Comparison of ENCODE assay signal across 37 cellular contexts in genomic region chr7:101104193-101104713, GRCh38. TPM values are rescaled to one million over a fixed set of nuclear protein-coding genes. Genes with fewer than 3 reads are reported as not detected.
DNase-seq lines count a peak whose midpoint lies in the region; ATAC-seq and TF ChIP-seq lines count a peak whose summit lies in the region.
"Had no signal": no experiment of that assay in that cellular context is flagged by ENCODE, and none has a peak within 500 bp of the region (broad histone marks: within the 10 kb centered on the region; RNA-seq: fewer than 3 reads in every experiment).

No MANE protein-coding gene starts in this region.

- DNase-seq in H9 (no peak), SJSA1 (ENCODE audit: low read depth in 1 of 2, low spot score in 2 of 2) (no peak), dermis blood vessel endothelial cell (peak; percentile 50), osteocyte (ENCODE audit: extremely low spot score, unreplicated experiment) (no peak), germinal center (ENCODE audit: low spot score) (no peak), NCI-H2196 treated with DMSO at 0.1 percent for 48 hours (lab: John Stamatoyannopoulos, UW; ENCODE audit: unreplicated experiment) (no peak)
- DNase-seq in activated naive CD8-positive, alpha-beta T cell treated with anti-CD3 and anti-CD28 coated beads for 36 hours: no peak
- DNase-seq: activated CD4-positive, alpha-beta T cell treated with anti-CD3 and anti-CD28 coated beads for 48 hours; activated CD8-positive, alpha-beta memory T cell treated with anti-CD3 and anti-CD28 coated beads for 24 hours; activated effector memory CD4-positive, alpha-beta T cell treated with Interleukin-2 at 50 U/mL for 16 hours; activated T-cell treated with anti-CD3 and anti-CD28 coated beads for 4 hours; DMS79 treated with DMSO at 0.1 percent for 48 hours; foreskin fibroblast; GDM1; HCEC 1CT; islet precursor cell; KBM-7; left ventricle myocardium superior; naive thymus-derived CD4-positive, alpha-beta T cell; NCI-H1417; NCI-H2029 treated with DMSO at 0.1 percent for 48 hours; NCI-H2227 treated with DMSO at 0.1 percent for 48 hours; NCI-H526 treated with DMSO at 0.1 percent for 48 hours; SIG-M5; stimulated activated CD4-positive, alpha-beta T cell treated with anti-CD3 and anti-CD28 coated beads, Interleukin-4, amount 100 ng/mL, for 24 hours; SW 1271; T1000; WERI-Rb-1 had no signal

- H3K27ac ChIP-seq in H9 (ENCODE audit: insufficient read length, low read depth, low read length): no peak overlapping the region
- peak overlapping the region; percentile 6; the same call in 1 of the 2 replicates for H3K27ac ChIP-seq in SJSA1
- H3K27ac ChIP-seq: cardiac muscle cell, esophagus muscularis mucosa, heart left ventricle, psoas muscle, tibial nerve, WERI-Rb-1 had no signal

- H3K9ac ChIP-seq in H9 (ENCODE audit: extremely low read depth, insufficient read length, low read length): no peak overlapping the region

- no peak overlapping the region for H2BK20ac ChIP-seq in H9 (ENCODE audit: low read depth, low read length, poor library complexity, severe bottlenecking)

- H3K4me2 ChIP-seq in H9 (ENCODE audit: insufficient read depth, insufficient read length, low read length): no peak overlapping the region

- no peaks in the 10 kb centered on the region for H4K20me1 ChIP-seq in H9 (ENCODE audit: control insufficient read depth, insufficient read depth, insufficient read length)

- H2AK5ac ChIP-seq in H9 (ENCODE audit: insufficient read length, low read length): no peak overlapping the region

- H2BK15ac ChIP-seq in H9 (ENCODE audit: low read depth, low read length): no peak overlapping the region

- no peak overlapping the region for H4K5ac ChIP-seq in H9 (ENCODE audit: insufficient read length, low read depth, low read length)

- H3K27me3 ChIP-seq in H9 (ENCODE audit: insufficient read depth, low read length) (no peaks in the 10 kb centered on the region), SJSA1 (replicated peaks) (no peaks in the 10 kb centered on the region)
- H3K27me3 ChIP-seq: cardiac muscle cell, esophagus muscularis mucosa, heart left ventricle, MG63, tibial nerve had no signal

- no peak overlapping the region for H4K8ac ChIP-seq in H9 (replicated peaks; ENCODE audit: insufficient read length, low read depth, low read length)

- H3T11ph ChIP-seq in H9 (ENCODE audit: low read length): no peak overlapping the region

- no peaks in the 10 kb centered on the region for H3K27me3 Mint-ChIP-seq in H9 (ENCODE audit: low read depth)
- no peaks in the 10 kb centered on the region for H3K27me3 Mint-ChIP-seq in osteocyte (ENCODE audit: unreplicated experiment)
- peaks cover 64% of the 10 kb centered on the region for H3K27me3 Mint-ChIP-seq in activated naive CD8-positive, alpha-beta T cell treated with anti-CD3 and anti-CD28 coated beads for 36 hours

- H3K9me3 Mint-ChIP-seq in H9 (no peaks in the 10 kb centered on the region), osteocyte (ENCODE audit: unreplicated experiment) (no peaks in the 10 kb centered on the region)
- H3K9me3 Mint-ChIP-seq in activated naive CD8-positive, alpha-beta T cell treated with anti-CD3 and anti-CD28 coated beads for 36 hours: no peaks in the 10 kb centered on the region
- H3K9me3 Mint-ChIP-seq: activated naive CD4-positive, alpha-beta T cell treated with anti-CD3 and anti-CD28 coated beads, Interleukin-2, amount 50 U/mL, for 72 hours; CD14-positive monocyte had no signal

- H2BK120ac ChIP-seq in H9 (ENCODE audit: low read depth, low read length, poor library complexity, severe bottlenecking): no peak overlapping the region

- H3K23ac ChIP-seq in H9 (ENCODE audit: insufficient read length, low read depth, low read length): no peak overlapping the region

- H3K56ac ChIP-seq in H9 (ENCODE audit: insufficient read length, low read depth, low read length): no peak overlapping the region

- H3K27ac Mint-ChIP-seq in H9: peak overlapping the region in 2 of 3 experiments; percentile 72 to 85; a peak in 2 of 7 replicates
- peak overlapping the region; percentile 77 for H3K27ac Mint-ChIP-seq in osteocyte (ENCODE audit: unreplicated experiment)
- H3K27ac Mint-ChIP-seq in activated naive CD8-positive, alpha-beta T cell treated with anti-CD3 and anti-CD28 coated beads for 36 hours: no peak overlapping the region
- H3K27ac Mint-ChIP-seq: CD14-positive monocyte; naive thymus-derived CD4-positive, alpha-beta T cell had no signal

- H3K36me3 Mint-ChIP-seq in H9 (ENCODE audit: insufficient read depth in 1 of 3, low read depth in 3 of 3): no peaks in the 10 kb centered on the region; a peak in 1 of 7 replicates
- no peaks in the 10 kb centered on the region for H3K36me3 Mint-ChIP-seq in osteocyte (ENCODE audit: unreplicated experiment)
- no peaks in the 10 kb centered on the region for H3K36me3 Mint-ChIP-seq in activated naive CD8-positive, alpha-beta T cell treated with anti-CD3 and anti-CD28 coated beads for 36 hours
- H3K36me3 Mint-ChIP-seq: activated naive CD4-positive, alpha-beta T cell treated with anti-CD3 and anti-CD28 coated beads, Interleukin-2, amount 50 U/mL, for 72 hours; CD14-positive monocyte; naive thymus-derived CD4-positive, alpha-beta T cell had no signal

- no peak overlapping the region for H3K4ac ChIP-seq in H9 (ENCODE audit: low read depth, low read length)

- peaks cover 3% of the 10 kb centered on the region for H3K4me1 ChIP-seq in H9 (ENCODE audit: insufficient read depth, low read length)
- H3K4me1 ChIP-seq in SJSA1 (replicated peaks): peaks cover 64% of the 10 kb centered on the region

- H3K4me3 ChIP-seq in SJSA1: no peak overlapping the region
- H3K4me3 ChIP-seq: cardiac muscle cell, esophagus muscularis mucosa, heart left ventricle, MG63, psoas muscle, tibial nerve had no signal

- no peak overlapping the region for H3K4me3 Mint-ChIP-seq in H9
- H3K4me3 Mint-ChIP-seq in osteocyte (ENCODE audit: unreplicated experiment): no peak overlapping the region
- H3K4me3 Mint-ChIP-seq in activated naive CD8-positive, alpha-beta T cell treated with anti-CD3 and anti-CD28 coated beads for 36 hours: no peak overlapping the region
- H3K4me3 Mint-ChIP-seq: CD14-positive monocyte; naive thymus-derived CD4-positive, alpha-beta T cell had no signal

- H2BK12ac ChIP-seq in H9 (ENCODE audit: insufficient read length, low read depth, low read length): no peak overlapping the region

- TF ChIP-seq CTCF in H9 (conservative IDR thresholded peaks at IDR 0.05): no peak
- no peak for TF ChIP-seq CTCF in osteocyte (IDR thresholded peaks at IDR 0.05)

- WGBS in H9 (ENCODE audit: extremely low coverage, insufficient read length, low lambda C conversion rate): no CpG with 5 or more reads among the region's 15 CpGs

- H3K18ac ChIP-seq in H9 (ENCODE audit: insufficient read length, low read depth, low read length): no peak overlapping the region

- no peaks in the 10 kb centered on the region for H3K79me1 ChIP-seq in H9 (ENCODE audit: insufficient read depth, low read depth, low read length, poor library complexity, severe bottlenecking)

- no peak overlapping the region for H4K91ac ChIP-seq in H9 (ENCODE audit: insufficient read length, low read depth, low read length)

- H3K9me3 ChIP-seq in H9 (ENCODE audit: control insufficient read depth, low read depth, low read length) (no peaks in the 10 kb centered on the region), SJSA1 (replicated peaks) (no peaks in the 10 kb centered on the region)
- H3K9me3 ChIP-seq: esophagus muscularis mucosa, heart left ventricle, MG63, psoas muscle, tibial nerve had no signal

- no peak for ATAC-seq in GM18858 (IDR thresholded peaks at IDR 0.05; ENCODE audit: unreplicated experiment)
- ATAC-seq: activated naive CD4-positive, alpha-beta T cell treated with anti-CD3 and anti-CD28 coated beads, Interleukin-2, amount 50 U/mL, for 72 hours; heart left ventricle; left ventricle myocardium superior; naive thymus-derived CD4-positive, alpha-beta T cell; psoas muscle had no signal

- H3K36me3 ChIP-seq in SJSA1: no peaks in the 10 kb centered on the region
- H3K36me3 ChIP-seq: cardiac muscle cell, esophagus muscularis mucosa, heart left ventricle, MG63, tibial nerve, WERI-Rb-1 had no signal

- H2BK5ac ChIP-seq in H9 (ENCODE audit: insufficient read length, low read length): no peak overlapping the region

- H3K14ac ChIP-seq in H9 (ENCODE audit: insufficient read depth, low read length): no peak overlapping the region

- H2AFZ ChIP-seq in H9 (ENCODE audit: low read length): no peak overlapping the region

- H3K23me2 ChIP-seq in H9 (ENCODE audit: insufficient read length, low read depth, low read length, poor library complexity, severe bottlenecking): no peaks in the 10 kb centered on the region

- H3K79me2 ChIP-seq in H9 (ENCODE audit: insufficient read depth, low read length): no peaks in the 10 kb centered on the region

- H3K4me1 Mint-ChIP-seq in H9: peaks cover 39 to 40% of the 10 kb centered on the region in 2 experiments
- H3K4me1 Mint-ChIP-seq in osteocyte (ENCODE audit: unreplicated experiment): peaks cover 62% of the 10 kb centered on the region
- peaks cover 3% of the 10 kb centered on the region for H3K4me1 Mint-ChIP-seq in activated naive CD8-positive, alpha-beta T cell treated with anti-CD3 and anti-CD28 coated beads for 36 hours

RNA-seq across cellular contexts. Expression of gene TRIM56, which starts 19.0 kb away (rescaled TPM):
- total RNA-seq in H9 (2021): 21.8 and 22.4 TPM in 2 replicates
- total RNA-seq in SJSA1 (2014; rRNA removed; shearing (Covaris generic)): 5.2 and 10.3 TPM in 2 replicates
- total RNA-seq in dermis blood vessel endothelial cell: 19.6 and 28.0 TPM in 2 replicates
- 36.5 and 42.2 TPM in 2 replicates for total RNA-seq in osteocyte
- 10 to 100 TPM; 35.1 to 35.3 TPM for total RNA-seq in activated naive CD8-positive, alpha-beta T cell treated with anti-CD3 and anti-CD28 coated beads for 36 hours

RNA-seq across cellular contexts. Expression of gene SERPINE1, which starts 22.7 kb away (rescaled TPM):
- total RNA-seq in H9 (2021) (11.5 and 13.0 TPM in 2 replicates), dermis blood vessel endothelial cell (289 and 399 TPM in 2 replicates), osteocyte (266 and 328 TPM in 2 replicates)
- 21.8 and 25.6 TPM in 2 replicates for total RNA-seq in SJSA1 (2014; rRNA removed; shearing (Covaris generic))
- under 1 TPM; 0.06 to 0.27 TPM for total RNA-seq in activated naive CD8-positive, alpha-beta T cell treated with anti-CD3 and anti-CD28 coated beads for 36 hours

RNA-seq across cellular contexts. Expression of gene AP1S1, which starts 50.0 kb away (rescaled TPM):
- total RNA-seq in H9 (2021): 65.2 and 73.0 TPM in 2 replicates
- total RNA-seq in SJSA1 (2014; rRNA removed; shearing (Covaris generic)): 98.4 and 119 TPM in 2 replicates
- total RNA-seq in dermis blood vessel endothelial cell: 115 and 144 TPM in 2 replicates
- 52.9 and 57.9 TPM in 2 replicates for total RNA-seq in osteocyte
- 10 to 100 TPM; 30.1 to 38.4 TPM for total RNA-seq in activated naive CD8-positive, alpha-beta T cell treated with anti-CD3 and anti-CD28 coated beads for 36 hours

Comparison
In these comparisons a context has a peak if more than half of its experiments do, and no peak if none do; other contexts are left out.
1. RNA of gene SERPINE1, which starts 22.7 kb away (total RNA-seq): 266 to 328 TPM in osteocyte and 289 to 399 TPM in dermis blood vessel endothelial cell; 21.8 to 25.6 TPM in SJSA1, 11.5 to 13.0 TPM in H9 and 0.06 to 0.27 TPM in activated naive CD8-positive, alpha-beta T cell treated with anti-CD3 and anti-CD28 coated beads for 36 hours; every median in the first group is over 10 times any median in the second.